In genomic region chr12:24252580-24252979, GRCh38 we compare ENCODE assay signal across 21 cellular contexts.
DNase-seq lines count a peak whose midpoint lies in the region; ATAC-seq and TF ChIP-seq lines count a peak whose summit lies in the region.
"Had no signal": no experiment of that assay in that cellular context is flagged by ENCODE, and none has a peak within 500 bp of the region (broad histone marks: within the 10 kb centered on the region; RNA-seq: fewer than 3 reads in every experiment).

No MANE protein-coding gene starts in this region.

- no peaks in the 10 kb centered on the region for H3K4me1 Mint-ChIP-seq in natural killer cell treated with Interleukin-12 subunit alpha and Interleukin-12 subunit beta and Interleukin-15 and Interleukin-18, amount 100 ng/mL, for 72 hours (ENCODE audit: low read depth in 2 of 2)
- H3K4me1 Mint-ChIP-seq: naive thymus-derived CD8-positive, alpha-beta T cell had no signal

- no peaks in the 10 kb centered on the region for H4K20me1 ChIP-seq in DND-41 (ENCODE audit: insufficient read depth, low read length)
- no peaks in the 10 kb centered on the region for H4K20me1 ChIP-seq in Loucy (ENCODE audit: insufficient read depth, low read length, poor library complexity, severe bottlenecking)
- H4K20me1 ChIP-seq: BLaER1 had no signal

- no peak overlapping the region for H3K9ac ChIP-seq in DND-41 (ENCODE audit: low read depth, low read length)
- H3K9ac ChIP-seq in Loucy (ENCODE audit: low read depth, low read length, poor library complexity, severe bottlenecking), result peak overlapping the region; percentile 40
- peak overlapping the region; percentile 12 for H3K9ac ChIP-seq in NT2/D1 (ENCODE audit: insufficient read length, low read depth)
- H3K9ac ChIP-seq in iPS-20b (ENCODE audit: low read depth, low read length), result peak overlapping the region; percentile 63; the same call in 1 of the 2 replicates
- H3K9ac ChIP-seq: BLaER1 had no signal

- TF ChIP-seq CTCF in DND-41 (IDR thresholded peaks at IDR 0.05; ENCODE audit: borderline replicate concordance, extremely low read depth, low read length, poor library complexity, severe bottlenecking) (no peak), Loucy (conservative IDR thresholded peaks at IDR 0.05; ENCODE audit: low read length) (no peak)

- no peak overlapping the region for H3K27ac ChIP-seq in DND-41 (ENCODE audit: low read length)
- peak overlapping the region; percentile 34 for H3K27ac ChIP-seq in iPS-20b (ENCODE audit: low read length)
- H3K27ac ChIP-seq: BLaER1, body of pancreas had no signal

- H3K27ac Mint-ChIP-seq in natural killer cell treated with Interleukin-12 subunit alpha and Interleukin-12 subunit beta and Interleukin-15 and Interleukin-18, amount 100 ng/mL, for 72 hours, result no peak overlapping the region
- H3K27ac Mint-ChIP-seq: activated CD8-positive, alpha-beta T cell treated with anti-CD3 and anti-CD28 coated beads for 36 hours; effector memory CD8-positive, alpha-beta T cell; naive thymus-derived CD8-positive, alpha-beta T cell; progenitor cell of endocrine pancreas had no signal

- DNase-seq in DND-41 (no peak), NT2/D1 (ENCODE audit: low read depth, low spot score) (peak; percentile 72), NCI-H187 (lab: John Stamatoyannopoulos, UW) (no peak), ureter (ENCODE audit: low spot score) (no peak)
- DNase-seq in natural killer cell treated with Interleukin-12 subunit alpha and Interleukin-12 subunit beta and Interleukin-15 and Interleukin-18, amount 100 ng/mL, for 72 hours (ENCODE audit: low spot score), result no peak
- DNase-seq: ACHN; activated CD8-positive, alpha-beta T cell treated with anti-CD3 and anti-CD28 coated beads for 36 hours; activated gamma-delta T cell; body of pancreas; Caco-2; effector memory CD8-positive, alpha-beta T cell; naive thymus-derived CD8-positive, alpha-beta T cell; NCI-H1436 treated with DMSO at 0.1 percent for 48 hours; substantia nigra had no signal

- H3K36me3 Mint-ChIP-seq in natural killer cell treated with Interleukin-12 subunit alpha and Interleukin-12 subunit beta and Interleukin-15 and Interleukin-18, amount 100 ng/mL, for 72 hours, result no peaks in the 10 kb centered on the region
- H3K36me3 Mint-ChIP-seq: naive thymus-derived CD8-positive, alpha-beta T cell had no signal

- H3K4me2 ChIP-seq in DND-41 (ENCODE audit: insufficient read depth, low read length) (no peak overlapping the region), Loucy (ENCODE audit: low read depth, low read length, poor library complexity, severe bottlenecking) (peak overlapping the region; percentile 71)
- H3K4me2 ChIP-seq: BLaER1 had no signal

- no peaks in the 10 kb centered on the region for H3K9me2 ChIP-seq in Loucy (replicated peaks; ENCODE audit: low read depth, low read length)

- H3K4me1 ChIP-seq in DND-41 (ENCODE audit: insufficient read depth, low read length) (peaks cover 9% of the 10 kb centered on the region), Loucy (ENCODE audit: insufficient read depth, low read length, poor library complexity, severe bottlenecking) (peaks cover 47% of the 10 kb centered on the region), NT2/D1 (ENCODE audit: insufficient read depth, insufficient read length) (no peaks in the 10 kb centered on the region), iPS-20b (ENCODE audit: insufficient read depth, low read length) (peaks cover 39% of the 10 kb centered on the region)
- H3K4me1 ChIP-seq: BLaER1, body of pancreas had no signal

- H3K9me3 ChIP-seq in DND-41 (ENCODE audit: insufficient read depth, low read length, severe bottlenecking), result no peaks in the 10 kb centered on the region
- H3K9me3 ChIP-seq in Loucy (ENCODE audit: insufficient read depth, low read depth, low read length), result no peaks in the 10 kb centered on the region
- H3K9me3 ChIP-seq in NT2/D1 (ENCODE audit: insufficient read depth, low read length), result no peaks in the 10 kb centered on the region
- no peaks in the 10 kb centered on the region for H3K9me3 ChIP-seq in iPS-20b (ENCODE audit: insufficient read depth, low read depth, low read length)
- H3K9me3 ChIP-seq: BLaER1, body of pancreas, Caco-2 had no signal

- H3K9me3 Mint-ChIP-seq in natural killer cell treated with Interleukin-12 subunit alpha and Interleukin-12 subunit beta and Interleukin-15 and Interleukin-18, amount 100 ng/mL, for 72 hours, result peaks cover 5% of the 10 kb centered on the region
- H3K9me3 Mint-ChIP-seq: activated CD8-positive, alpha-beta T cell treated with anti-CD3 and anti-CD28 coated beads for 36 hours had no signal

- H3K4me3 Mint-ChIP-seq in natural killer cell treated with Interleukin-12 subunit alpha and Interleukin-12 subunit beta and Interleukin-15 and Interleukin-18, amount 100 ng/mL, for 72 hours, result no peak overlapping the region
- H3K4me3 Mint-ChIP-seq: activated CD8-positive, alpha-beta T cell treated with anti-CD3 and anti-CD28 coated beads for 36 hours; effector memory CD8-positive, alpha-beta T cell; naive thymus-derived CD8-positive, alpha-beta T cell had no signal

- H3K27me3 Mint-ChIP-seq in natural killer cell treated with Interleukin-12 subunit alpha and Interleukin-12 subunit beta and Interleukin-15 and Interleukin-18, amount 100 ng/mL, for 72 hours, result no peaks in the 10 kb centered on the region
- H3K27me3 Mint-ChIP-seq: activated CD8-positive, alpha-beta T cell treated with anti-CD3 and anti-CD28 coated beads for 36 hours; effector memory CD8-positive, alpha-beta T cell; naive thymus-derived CD8-positive, alpha-beta T cell; progenitor cell of endocrine pancreas had no signal

- H3K79me2 ChIP-seq in DND-41 (ENCODE audit: insufficient read depth, low read length) (no peaks in the 10 kb centered on the region), Loucy (ENCODE audit: insufficient read depth, low read length) (no peaks in the 10 kb centered on the region)

- ATAC-seq in DND-41 (ENCODE audit: insufficient read depth, low read depth) (no peak), GM18511 (IDR thresholded peaks at IDR 0.05; ENCODE audit: unreplicated experiment) (no peak)
- no peak for ATAC-seq in natural killer cell treated with Interleukin-12 subunit alpha and Interleukin-12 subunit beta and Interleukin-15 and Interleukin-18, amount 100 ng/mL, for 72 hours
- ATAC-seq: activated CD4-positive, CD25-positive, alpha-beta regulatory T cell treated with anti-CD3 and anti-CD28 coated beads, Interleukin-2, amount 50 U/mL, for 24 hours; activated CD8-positive, alpha-beta T cell treated with anti-CD3 and anti-CD28 coated beads for 36 hours; body of pancreas; effector memory CD8-positive, alpha-beta T cell; left lobe of liver; naive thymus-derived CD8-positive, alpha-beta T cell had no signal

- H3K4me3 ChIP-seq in DND-41 (ENCODE audit: low read depth in 1 of 2, low read length in 2 of 2), result no peak overlapping the region
- peak overlapping the region; percentile 57 for H3K4me3 ChIP-seq in Loucy (ENCODE audit: low read length, poor library complexity, severe bottlenecking)
- no peak overlapping the region for H3K4me3 ChIP-seq in NT2/D1 (ENCODE audit: insufficient read length, low read depth)
- H3K4me3 ChIP-seq in iPS-20b (ENCODE audit: low read length), result peak overlapping the region; percentile 44
- H3K4me3 ChIP-seq: BLaER1, body of pancreas had no signal

- H3F3A ChIP-seq in Loucy (ENCODE audit: low read depth), result no peaks in the 10 kb centered on the region; the same call in 1 of the 2 replicates

- H2AFZ ChIP-seq in DND-41 (ENCODE audit: low read depth, low read length), result peak overlapping the region; percentile 51
- H2AFZ ChIP-seq in Loucy (ENCODE audit: low read length), result peak overlapping the region; percentile 74

- H3K27me3 ChIP-seq in DND-41 (ENCODE audit: insufficient read depth, low read length, poor library complexity) (no peaks in the 10 kb centered on the region), Loucy (ENCODE audit: insufficient read depth, low read length, poor library complexity, severe bottlenecking) (no peaks in the 10 kb centered on the region), NT2/D1 (ENCODE audit: insufficient read depth, insufficient read length) (no peaks in the 10 kb centered on the region), iPS-20b (ENCODE audit: insufficient read depth, low read length) (no peaks in the 10 kb centered on the region)
- H3K27me3 ChIP-seq: BLaER1, body of pancreas had no signal

- H3K36me3 ChIP-seq in DND-41 (ENCODE audit: insufficient read depth, low read length) (no peaks in the 10 kb centered on the region), Loucy (ENCODE audit: insufficient read depth, low read length) (no peaks in the 10 kb centered on the region), NT2/D1 (ENCODE audit: insufficient read depth, insufficient read length, low read length) (no peaks in the 10 kb centered on the region), iPS-20b (ENCODE audit: insufficient read depth, low read depth, low read length) (no peaks in the 10 kb centered on the region)
- H3K36me3 ChIP-seq: BLaER1 had no signal

Comparison
In these comparisons a context has a peak if more than half of its experiments do, and no peak if none do; other contexts are left out.
1. H3K4me3 ChIP-seq: peak in Loucy (single experiment) and iPS-20b (single experiment); none in DND-41 (0 of 2) and NT2/D1 (single experiment).